In genomic region chrX:68808686-68809357, GRCh38 we compare ENCODE assay signal across 12 cellular contexts. TPM values are rescaled to one million over a fixed set of nuclear protein-coding genes. Genes with fewer than 3 reads are reported as not detected.
DNase-seq lines count a peak whose midpoint lies in the region; ATAC-seq and TF ChIP-seq lines count a peak whose summit lies in the region.
"Had no signal": no experiment of that assay in that cellular context is flagged by ENCODE, and none has a peak within 500 bp of the region (broad histone marks: within the 10 kb centered on the region; RNA-seq: fewer than 3 reads in every experiment).

No MANE protein-coding gene starts in this region.

- no peak for ATAC-seq in GM21529 (IDR thresholded peaks at IDR 0.05; ENCODE audit: unreplicated experiment)
- no peak for ATAC-seq in GM18870 (IDR thresholded peaks at IDR 0.05; ENCODE audit: unreplicated experiment)
- ATAC-seq: stimulated activated naive CD8-positive, alpha-beta T cell treated with anti-CD3 and anti-CD28 coated beads, Interleukin-15, amount 100 ng/mL, for 72 hours had no signal

- in situ Hi-C loops in ACHN (cut with HindIII; ENCODE audit: low pct_ligation_motif_present, low pct_unique_long_range_greater_than_20kb, low sequenced_read_pairs) = no loop called here

- H3K4me3 ChIP-seq in choroid plexus epithelial cell (ENCODE audit: low read depth, low read length) = no peak overlapping the region
- H3K4me3 ChIP-seq: skin epidermis had no signal

- peak; percentile 44 for TF ChIP-seq CTCF in choroid plexus epithelial cell (conservative IDR thresholded peaks at IDR 0.05; ENCODE audit: low read depth, low read length)

- peak; percentile 16 for DNase-seq in EL
- peak; percentile 16 for DNase-seq in MV-4-11 (lab: John Stamatoyannopoulos, UW)
- DNase-seq in choroid plexus epithelial cell (ENCODE audit: low read depth) = peak; percentile 31
- DNase-seq in lung microvascular endothelial cell (ENCODE audit: low read depth in 2 of 2) = peak; percentile 13 to 36
- no peak for DNase-seq in ACHN
- no peak for DNase-seq in HuH-7 (ENCODE audit: low spot score)
- DNase-seq: activated CD4-positive, alpha-beta memory T cell treated with anti-CD3 and anti-CD28 coated beads, Interleukin-2, amount 10 ng/mL, durations not matched to agents 7 days and 5 days; DND-41; stimulated activated naive CD8-positive, alpha-beta T cell treated with anti-CD3 and anti-CD28 coated beads, Interleukin-15, amount 100 ng/mL, for 72 hours had no signal

RNA-seq across cellular contexts. Expression of gene EFNB1, which starts 20.0 kb away (rescaled TPM):
- total RNA-seq in lung microvascular endothelial cell = 4.6 and 28.8 TPM in 2 replicates

Comparison
In these comparisons a context has a peak if more than half of its experiments do, and no peak if none do; other contexts are left out.
1. DNase-seq: peak in EL (single experiment), MV-4-11 (single experiment), choroid plexus epithelial cell (single experiment) and lung microvascular endothelial cell (2 of 2); none in ACHN (single experiment) and HuH-7 (single experiment).